8 cellular contexts compared by ENCODE assay signal in genomic region chr17:15436399-15437369, GRCh38. TPM values are rescaled to one million over a fixed set of nuclear protein-coding genes. Genes with fewer than 3 reads are reported as not detected.
DNase-seq lines count a peak whose midpoint lies in the region; ATAC-seq and TF ChIP-seq lines count a peak whose summit lies in the region.

No MANE protein-coding gene starts in this region.

- DNase-seq in COLO668 (lab: John Stamatoyannopoulos, UW; ENCODE audit: unreplicated experiment) (peak; percentile 18), T-cell (peak in 31 of 34 experiments; percentile 1 to 48 (median 14)), medulla oblongata (ENCODE audit: extremely low spot score) (peak; percentile 64), uterus (peak; percentile 75 to 82), mesenteric fat pad (ENCODE audit: low spot score) (no peak)
- DNase-seq in effector memory CD8-positive, alpha-beta T cell = peak in 2 of 3 experiments; percentile 7 to 13

- H3K9me3 ChIP-seq in HUES48 (ENCODE audit: control insufficient read depth, insufficient read depth, low read length) (no peaks in the 10 kb centered on the region), uterus (no peaks in the 10 kb centered on the region)

- H3K27me3 Mint-ChIP-seq in T-cell = no peaks in the 10 kb centered on the region
- H3K27me3 Mint-ChIP-seq in effector memory CD8-positive, alpha-beta T cell = no peaks in the 10 kb centered on the region

- peaks cover 62% of the 10 kb centered on the region for H3K36me3 Mint-ChIP-seq in T-cell
- H3K36me3 Mint-ChIP-seq in effector memory CD8-positive, alpha-beta T cell (ENCODE audit: insufficient read depth) = peaks cover 4% of the 10 kb centered on the region

- H3K36me3 ChIP-seq in HUES48 (ENCODE audit: control insufficient read depth, insufficient read depth, low read length) (peaks cover 9% of the 10 kb centered on the region; the same call in 1 of the 2 replicates), uterus (no peaks in the 10 kb centered on the region)

- H3K27ac Mint-ChIP-seq in T-cell = peak overlapping the region; percentile 74 to 82
- peak overlapping the region; percentile 87 to 92 for H3K27ac Mint-ChIP-seq in effector memory CD8-positive, alpha-beta T cell

- POLR2A ChIA-PET in T-cell (lab: Charles Lee) = no interaction called here

- TF ChIP-seq POLR2A in uterus (IDR thresholded peaks at IDR 0.05) = no peak

- H3K4me1 ChIP-seq in HUES48 (ENCODE audit: control insufficient read depth, insufficient read depth, low read length) = no peaks in the 10 kb centered on the region
- H3K4me1 ChIP-seq in uterus = peaks cover 0 to 6% of the 10 kb centered on the region in 2 donors

- H3K9me3 Mint-ChIP-seq in T-cell = peaks cover 0 to 12% (median 5%) of the 10 kb centered on the region in 3 donors
- peaks cover 0 to 8% of the 10 kb centered on the region in 2 donors for H3K9me3 Mint-ChIP-seq in effector memory CD8-positive, alpha-beta T cell

- H3K4me3 Mint-ChIP-seq in T-cell = peak overlapping the region in 1 of 3 donors; percentile 52
- peak overlapping the region; percentile 29 to 37 for H3K4me3 Mint-ChIP-seq in effector memory CD8-positive, alpha-beta T cell

- CTCF ChIA-PET in T-cell (lab: Charles Lee) = interaction anchor here in 1 of 2 donors (0.6 kb wide), 1 partner anchor 1229 kb away, joined by 3 read pairs; no protein-coding TSS in a partner anchor

- H3K27me3 ChIP-seq in HUES48 (ENCODE audit: control insufficient read depth, insufficient read depth, low read length) (no peaks in the 10 kb centered on the region), uterus (no peaks in the 10 kb centered on the region)

- H3K27ac ChIP-seq in HUES48 (ENCODE audit: low read depth, low read length) (peak overlapping the region; percentile 32), uterus (peak overlapping the region; percentile 3 to 66)

- peaks cover 9 to 15% (median 14%) of the 10 kb centered on the region in 3 donors for H3K4me1 Mint-ChIP-seq in T-cell
- peaks cover 7 to 14% of the 10 kb centered on the region in 2 donors for H3K4me1 Mint-ChIP-seq in effector memory CD8-positive, alpha-beta T cell (ENCODE audit: low read depth in 2 of 2)

- H3K4me3 ChIP-seq in HUES48 (ENCODE audit: low read depth, low read length) (no peak overlapping the region), uterus (no peak overlapping the region)

- intact Hi-C loops in uterus (cut with DNase I; ENCODE audit: low total_unique reads) = no loop called here

- TF ChIP-seq CTCF in uterus (IDR thresholded peaks at IDR 0.05) = no peak

- ATAC-seq in T-cell (replicated peaks in 1 of 4) (peak in 3 of 4 experiments; percentile 49 to 71 (median 70)), HG03521 (IDR thresholded peaks at IDR 0.05; ENCODE audit: unreplicated experiment) (no peak)
- ATAC-seq in effector memory CD8-positive, alpha-beta T cell (replicated peaks) = peak; percentile 41

- no peak overlapping the region for H3K9ac ChIP-seq in HUES48 (ENCODE audit: low read depth, low read length)

RNA-seq across cellular contexts. Expression of gene CDRT4, which starts 30.7 kb away (rescaled TPM):
- total RNA-seq in T-cell (1 to 10 TPM; 4.7 to 10.0 (median 9.0) TPM), uterus (10 to 100 TPM in 1 of 4 donors, 1 to 10 TPM in 2, under 1 TPM in 1; 0.29 to 22.8 (median 4.2) TPM), mesenteric fat pad (2.8 TPM)
